ENCODE assay signal across 8 cellular contexts in the genomic region with DNA sequence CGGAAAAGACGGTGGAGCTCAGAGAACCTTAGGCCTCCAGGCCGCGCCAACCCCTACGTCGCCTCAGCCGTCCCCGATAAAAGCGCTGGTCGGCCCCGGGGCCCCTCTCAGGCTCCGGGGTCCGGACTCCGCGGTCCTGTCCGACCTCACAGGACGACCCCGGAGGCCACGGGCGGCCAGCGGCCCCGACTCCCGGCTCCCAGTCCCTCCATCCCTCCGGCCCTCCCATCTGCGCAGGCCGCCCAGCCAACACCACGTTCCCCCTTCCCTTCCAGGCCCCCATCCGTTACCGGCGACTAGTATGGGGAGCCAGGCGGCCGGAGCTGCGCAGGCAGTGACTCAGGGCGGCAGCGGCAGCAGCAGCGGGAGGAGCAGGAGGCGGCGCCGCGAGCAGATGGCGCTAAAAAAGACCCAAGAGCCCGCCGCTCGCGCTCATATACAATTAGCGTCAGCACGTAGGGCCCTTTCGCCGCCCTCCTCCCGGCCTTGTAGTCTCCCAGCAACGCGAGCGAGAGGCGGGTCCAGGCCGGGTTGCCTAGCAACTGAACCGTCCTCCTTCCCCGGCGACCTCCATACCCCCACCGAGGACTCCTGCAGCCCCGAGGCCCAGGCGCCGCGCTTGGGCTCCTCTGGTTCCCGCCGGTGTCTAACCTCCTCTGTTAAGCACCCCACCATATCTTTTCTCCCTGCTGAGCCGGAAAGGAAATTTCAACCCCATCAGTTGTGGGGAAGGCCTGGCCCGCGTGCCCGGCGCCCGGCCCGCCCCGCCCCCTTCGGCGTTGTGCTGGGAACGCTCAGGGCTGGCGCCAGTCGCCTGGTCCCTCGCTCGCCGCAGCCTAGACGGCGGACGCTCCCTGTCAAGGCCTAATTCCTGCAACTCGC. TPM values are rescaled to one million over a fixed set of nuclear protein-coding genes. Genes with fewer than 3 reads are reported as not detected.
A peak's percentile ranks its signal among the peaks of the same experiment; 100 is the strongest.
DNase-seq lines count a peak whose midpoint lies in the region; ATAC-seq, FAIRE-seq and TF ChIP-seq lines count a peak whose summit lies in the region.

A gene with protein sequence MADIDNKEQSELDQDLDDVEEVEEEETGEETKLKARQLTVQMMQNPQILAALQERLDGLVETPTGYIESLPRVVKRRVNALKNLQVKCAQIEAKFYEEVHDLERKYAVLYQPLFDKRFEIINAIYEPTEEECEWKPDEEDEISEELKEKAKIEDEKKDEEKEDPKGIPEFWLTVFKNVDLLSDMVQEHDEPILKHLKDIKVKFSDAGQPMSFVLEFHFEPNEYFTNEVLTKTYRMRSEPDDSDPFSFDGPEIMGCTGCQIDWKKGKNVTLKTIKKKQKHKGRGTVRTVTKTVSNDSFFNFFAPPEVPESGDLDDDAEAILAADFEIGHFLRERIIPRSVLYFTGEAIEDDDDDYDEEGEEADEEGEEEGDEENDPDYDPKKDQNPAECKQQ (minus strand): TSS at position 409 of the 882 bp plus-strand sequence. CDS start 10,466 bp downstream, outside the sequence.

- H3K36me3 ChIP-seq in A673 (ENCODE audit: insufficient read depth, low read length, poor library complexity, severe bottlenecking) (peaks cover 16% of the 10 kb centered on the region), breast epithelium (no peaks in the 10 kb centered on the region), iPS-20b (ENCODE audit: insufficient read depth, low read depth, low read length) (peaks cover 33% of the 10 kb centered on the region), small intestine (ENCODE audit: control insufficient read depth in 2 of 2, insufficient read depth in 2 of 2, low read length in 2 of 2) (no peaks in the 10 kb centered on the region)

- no TSS peak for BruUV-seq in A673 (replicated peaks; lab: Mats Ljungman, UMichigan)

- DNase-seq in A673 (ENCODE audit: low spot score), result peak; percentile 99
- peak; percentile 97 for DNase-seq in NCI-H2196 (lab: John Stamatoyannopoulos, UW; ENCODE audit: unreplicated experiment)
- peak; percentile 93 to 94 for DNase-seq in breast epithelium (ENCODE audit: low spot score in 2 of 2)
- DNase-seq in small intestine, result peak; percentile 88

- POLR2A ChIA-PET in A673 (lab: Charles Lee; ENCODE audit: low non-redundant PET), result interaction anchor here (0.6 kb wide), 1 partner anchor 325 kb away, joined by 3 read pairs; no protein-coding TSS in a partner anchor

- H3K4me3 ChIP-seq in A673 (ENCODE audit: low read depth, low read length, poor library complexity, severe bottlenecking) (peak within 1 kb of the TSS; percentile 95), breast epithelium (peak within 1 kb of the TSS; percentile 77 to 97 (median 91)), iPS-20b (ENCODE audit: low read length) (peak within 1 kb of the TSS; percentile 100), small intestine (ENCODE audit: low read depth in 1 of 2, low read length in 2 of 2) (peak within 1 kb of the TSS; percentile 64 to 77)

- H3K4me1 ChIP-seq in A673 (ENCODE audit: insufficient read depth, low read length, poor library complexity, severe bottlenecking), result peaks cover 23% of the 10 kb centered on the region
- peaks cover 0 to 4% of the 10 kb centered on the region in 2 donors for H3K4me1 ChIP-seq in breast epithelium
- H3K4me1 ChIP-seq in iPS-20b (ENCODE audit: insufficient read depth, low read length), result peaks cover 33% of the 10 kb centered on the region
- H3K4me1 ChIP-seq in small intestine (ENCODE audit: control insufficient read depth in 2 of 2, insufficient read depth in 1 of 2, low read depth in 1 of 2, low read length in 1 of 2), result peaks cover 0 to 2% of the 10 kb centered on the region in 2 donors

- peaks cover under 1% of the 10 kb centered on the region for H3K9me3 ChIP-seq in A673 (ENCODE audit: low read depth, low read length, poor library complexity, severe bottlenecking)
- H3K9me3 ChIP-seq in breast epithelium, result no peaks in the 10 kb centered on the region
- no peaks in the 10 kb centered on the region for H3K9me3 ChIP-seq in iPS-20b (ENCODE audit: insufficient read depth, low read depth, low read length)
- H3K9me3 ChIP-seq in small intestine (ENCODE audit: control insufficient read depth, low read depth), result no peaks in the 10 kb centered on the region

- peak; percentile 83 for TF ChIP-seq POLR2A in breast epithelium (IDR thresholded peaks at IDR 0.05)

- ATAC-seq in GM18868 (IDR thresholded peaks at IDR 0.05; ENCODE audit: unreplicated experiment) (peak; percentile 89), HG03108 (IDR thresholded peaks at IDR 0.05; ENCODE audit: unreplicated experiment) (peak; percentile 89)

- FAIRE-seq in small intestine (lab: Jason Lieb, UNC), result no peak

- CTCF ChIA-PET in A673 (lab: Charles Lee), result no interaction called here

- H3K27ac ChIP-seq in A673 (ENCODE audit: low read depth, low read length, poor library complexity, severe bottlenecking), result peak within 1 kb of the TSS; percentile 98
- peak within 1 kb of the TSS; percentile 98 for H3K27ac ChIP-seq in VCaP
- peak within 1 kb of the TSS; percentile 98 to 99 for H3K27ac ChIP-seq in breast epithelium
- peak within 1 kb of the TSS; percentile 95 for H3K27ac ChIP-seq in iPS-20b (ENCODE audit: low read length)
- peak within 1 kb of the TSS; percentile 77 to 97 for H3K27ac ChIP-seq in small intestine (ENCODE audit: low read depth in 1 of 2, low read length in 1 of 2)

- H3K9ac ChIP-seq in iPS-20b (ENCODE audit: low read depth, low read length), result peak within 1 kb of the TSS; percentile 99

- WGBS in small intestine, 3 donors, result 0% methylated on average over 67 to 85 of the region's 85 CpGs

- TF ChIP-seq CTCF in A673 (conservative IDR thresholded peaks at IDR 0.05; ENCODE audit: low read depth, low read length) (no peak), VCaP (conservative IDR thresholded peaks at IDR 0.05) (no peak), breast epithelium (IDR thresholded peaks at IDR 0.05) (peak in 1 of 3 donors; percentile 7)

- intact Hi-C loops in A673 (cut with micrococcal nuclease; ENCODE audit: unreplicated experiment) (loop anchor here (10.0 kb wide), 3 partner anchors 260 to 470 kb away; a partner anchor contains a TSS), breast epithelium (cut with DNase I; ENCODE audit: low total_unique reads) (no loop called here)

- no peaks in the 10 kb centered on the region for H3K27me3 ChIP-seq in A673 (replicated peaks; ENCODE audit: insufficient read depth, low read depth, low read length, poor library complexity)
- no peaks in the 10 kb centered on the region for H3K27me3 ChIP-seq in breast epithelium
- H3K27me3 ChIP-seq in iPS-20b (ENCODE audit: insufficient read depth, low read length), result no peaks in the 10 kb centered on the region
- H3K27me3 ChIP-seq in small intestine (ENCODE audit: control insufficient read depth in 2 of 2, insufficient read depth in 2 of 2, low read length in 2 of 2), result no peaks in the 10 kb centered on the region

RNA-seq across cellular contexts. Expression of the gene that starts here (rescaled TPM):
- total RNA-seq in A673 (2021), result 801 and 837 TPM in 2 replicates
- 100 to 1,000 TPM; 356 to 419 (median 394) TPM for total RNA-seq in breast epithelium
- 100 to 1,000 TPM in 1 of 3 donors, 10 to 100 TPM in 2; 13.0 to 147 (median 99.7) TPM for polyA plus RNA-seq in small intestine

Comparison
In these comparisons a context has a peak if more than half of its experiments do, and no peak if none do; other contexts are left out.
1. Peak in every context shown above with its lines: DNase-seq, ATAC-seq, H3K4me3 ChIP-seq and H3K27ac ChIP-seq.